In the genomic region with DNA sequence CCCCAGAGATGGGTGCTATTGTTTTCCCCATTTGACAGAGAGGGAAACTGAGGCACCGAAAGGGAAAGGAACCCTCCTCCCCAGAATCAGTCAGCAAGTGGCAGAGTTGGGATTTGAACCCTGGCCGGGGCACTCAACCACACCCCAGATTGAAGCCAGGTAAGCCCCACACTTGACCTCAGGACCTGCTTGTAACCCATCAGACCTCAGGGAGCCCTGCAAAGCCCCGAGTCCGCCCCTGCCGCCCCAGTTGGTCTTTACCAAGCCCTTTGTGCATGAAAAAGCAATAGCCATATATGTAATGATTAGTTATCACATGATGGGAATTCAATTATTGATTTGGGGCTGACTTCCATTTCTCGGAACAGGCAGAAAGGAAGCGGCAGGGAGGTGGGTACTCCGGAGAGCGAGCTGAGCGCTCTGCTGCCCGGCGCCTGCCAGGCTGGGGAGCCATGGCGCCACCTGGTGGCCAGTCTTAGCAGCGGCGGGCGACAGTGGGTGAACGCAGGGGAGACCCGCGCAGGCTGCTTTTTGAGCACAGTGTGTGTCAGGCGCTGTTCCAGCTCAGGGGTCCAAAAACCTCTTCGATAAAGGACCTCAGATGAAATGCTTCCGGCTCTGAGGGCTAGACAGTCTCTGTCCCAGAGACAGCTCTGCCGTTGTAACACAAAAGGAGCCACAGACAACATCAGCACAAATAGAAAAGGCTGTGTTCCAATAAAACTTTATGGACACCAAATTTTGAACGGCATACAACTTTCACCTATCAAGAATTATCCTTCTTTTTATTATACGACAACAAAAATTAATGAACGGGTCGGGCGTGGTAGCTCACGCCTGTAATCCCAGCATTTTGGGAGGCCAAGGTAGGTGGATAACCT, we compare ENCODE assay signal across 8 cellular contexts.
DNase-seq lines count a peak whose midpoint lies in the region; ATAC-seq lines count a peak whose summit lies in the region.

No MANE protein-coding gene starts in this region.

- no peak overlapping the region for H3K56ac ChIP-seq in mesendoderm (ENCODE audit: low read length)

- no peak overlapping the region for H3K4ac ChIP-seq in mesendoderm (ENCODE audit: low read depth, low read length)

- H2BK120ac ChIP-seq in mesendoderm (ENCODE audit: low read depth, low read length): no peak overlapping the region

- H3K9ac ChIP-seq in mesendoderm (ENCODE audit: low read length): no peak overlapping the region

- H2AK5ac ChIP-seq in mesendoderm (ENCODE audit: low read length): no peak overlapping the region

- no peaks in the 10 kb centered on the region for H3K4me1 ChIP-seq in mesendoderm (ENCODE audit: control insufficient read depth, low read depth, low read length)

- H3K27me3 Mint-ChIP-seq in effector memory CD8-positive, alpha-beta T cell: peaks cover 19 to 57% of the 10 kb centered on the region in 2 donors

- H3K4me1 Mint-ChIP-seq in effector memory CD8-positive, alpha-beta T cell (ENCODE audit: low read depth in 2 of 2): no peaks in the 10 kb centered on the region

- H3K9me3 Mint-ChIP-seq in effector memory CD8-positive, alpha-beta T cell: no peaks in the 10 kb centered on the region

- H3K18ac ChIP-seq in mesendoderm (ENCODE audit: low read length): no peak overlapping the region

- no peak overlapping the region for H4K5ac ChIP-seq in mesendoderm (ENCODE audit: low read length)

- WGBS in mesendoderm (ENCODE audit: extremely low coverage, insufficient coverage, low lambda C conversion rate): no CpG with 5 or more reads among the region's 29 CpGs

- no peak overlapping the region for H2BK5ac ChIP-seq in mesendoderm (ENCODE audit: low read length)

- H3K79me2 ChIP-seq in mesendoderm (ENCODE audit: control insufficient read depth, insufficient read depth, low read length): no peaks in the 10 kb centered on the region

- peak; percentile 92 for ATAC-seq in effector memory CD8-positive, alpha-beta T cell (replicated peaks)
- ATAC-seq in HG02623 (IDR thresholded peaks at IDR 0.05; ENCODE audit: unreplicated experiment): no peak

- H3K27ac Mint-ChIP-seq in effector memory CD8-positive, alpha-beta T cell: no peak overlapping the region

- H3K79me1 ChIP-seq in mesendoderm (ENCODE audit: low read length): no peaks in the 10 kb centered on the region

- no peaks in the 10 kb centered on the region for H3K36me3 Mint-ChIP-seq in effector memory CD8-positive, alpha-beta T cell (ENCODE audit: insufficient read depth)

- H3K36me3 ChIP-seq in mesendoderm (ENCODE audit: control insufficient read depth, insufficient read depth, low read length): no peaks in the 10 kb centered on the region

- H3K4me2 ChIP-seq in mesendoderm (ENCODE audit: low read length): no peak overlapping the region

- no peak overlapping the region for H3K23ac ChIP-seq in mesendoderm (ENCODE audit: low read length)

- no peak overlapping the region for H3K4me3 Mint-ChIP-seq in effector memory CD8-positive, alpha-beta T cell

- no peak overlapping the region for H3K4me3 ChIP-seq in mesendoderm (ENCODE audit: low read length)

- no peak overlapping the region for H3K27ac ChIP-seq in mesendoderm (ENCODE audit: low read depth, low read length)

- H2BK15ac ChIP-seq in mesendoderm (replicated peaks; ENCODE audit: low read depth): no peak overlapping the region

- no peaks in the 10 kb centered on the region for H3K27me3 ChIP-seq in mesendoderm (ENCODE audit: insufficient read depth, low read length, poor library complexity)

- peak; percentile 75 for DNase-seq in AG08395 (ENCODE audit: low spot score)
- DNase-seq in GM19238 (ENCODE audit: insufficient read length, low spot score): peak; percentile 58
- peak; percentile 86 for DNase-seq in NCI-H82 (lab: John Stamatoyannopoulos, UW)
- DNase-seq in activated CD8-positive, alpha-beta memory T cell treated with anti-CD3 and anti-CD28 coated beads for 1 hour (ENCODE audit: extremely low read depth in 1 of 2, low read depth in 1 of 2): peak; percentile 45 to 75
- peak; percentile 79 to 84 (median 84) for DNase-seq in effector memory CD8-positive, alpha-beta T cell
- DNase-seq in mesendoderm: peak; percentile 66
- peak; percentile 67 to 70 for DNase-seq in stimulated activated CD8-positive, alpha-beta memory T cell treated with anti-CD3 and anti-CD28 coated beads, Interleukin-2, amount 100 ng/mL, for 1 hour (ENCODE audit: low read depth in 2 of 2)

- H4K8ac ChIP-seq in mesendoderm (ENCODE audit: low read depth, low read length): no peak overlapping the region
